In genomic region chr14:68292467-68293334, GRCh38 we compare ENCODE assay signal across 14 cellular contexts.
DNase-seq lines count a peak whose midpoint lies in the region; FAIRE-seq and TF ChIP-seq lines count a peak whose summit lies in the region.
"Had no signal": no experiment of that assay in that cellular context is flagged by ENCODE, and none has a peak within 500 bp of the region (broad histone marks: within the 10 kb centered on the region; RNA-seq: fewer than 3 reads in every experiment).

No MANE protein-coding gene starts in this region.

- POLR2A ChIA-PET in endothelial cell of umbilical vein (lab: Charles Lee): no interaction called here

- H3K4me2 ChIP-seq in endothelial cell of umbilical vein (ENCODE audit: insufficient read depth, low read length): peak overlapping the region; percentile 58

- H3K27me3 ChIP-seq in Peyer's patch (no peaks in the 10 kb centered on the region), endothelial cell of umbilical vein (ENCODE audit: control insufficient read depth in 2 of 2, insufficient read depth in 2 of 2, low read length in 2 of 2) (no peaks in the 10 kb centered on the region), rectal smooth muscle tissue (ENCODE audit: control insufficient read depth, insufficient read depth, low read length) (no peaks in the 10 kb centered on the region)
- H3K27me3 ChIP-seq: foreskin keratinocyte, SJSA1 had no signal

- H3K4me3 ChIP-seq in Peyer's patch (no peak overlapping the region), endothelial cell of umbilical vein (replicated peaks in 1 of 3; ENCODE audit: insufficient read depth in 1 of 3, low read depth in 1 of 3, low read length in 3 of 3) (no peak overlapping the region), rectal smooth muscle tissue (ENCODE audit: low read length) (peak overlapping the region; percentile 47)
- H3K4me3 ChIP-seq: SJSA1 had no signal

- H3K9me3 ChIP-seq in Peyer's patch: no peaks in the 10 kb centered on the region
- no peaks in the 10 kb centered on the region for H3K9me3 ChIP-seq in endothelial cell of umbilical vein (replicated peaks; ENCODE audit: control insufficient read depth, insufficient read depth, low read length)
- H3K9me3 ChIP-seq: SJSA1 had no signal

- intact Hi-C loops in endothelial cell of umbilical vein (cut with micrococcal nuclease): no loop called here

- peak overlapping the region; percentile 44 for H2AFZ ChIP-seq in endothelial cell of umbilical vein (ENCODE audit: low read depth, low read length)

- dilution Hi-C loops in endothelial cell of umbilical vein (cut with MboI; ENCODE audit: extremely low pct_ligation_motif_present, low sequenced_read_pairs): no loop called here

- CTCF ChIA-PET in endothelial cell of umbilical vein (lab: Charles Lee): no interaction called here

- H3K36me3 ChIP-seq in Peyer's patch: no peaks in the 10 kb centered on the region
- H3K36me3 ChIP-seq in endothelial cell of umbilical vein (ENCODE audit: control insufficient read depth in 2 of 2, extremely low read depth in 1 of 2, insufficient read depth in 2 of 2, low read length in 2 of 2): no peaks in the 10 kb centered on the region
- no peaks in the 10 kb centered on the region for H3K36me3 ChIP-seq in rectal smooth muscle tissue (ENCODE audit: control insufficient read depth, insufficient read depth, low read length)
- H3K36me3 ChIP-seq: SJSA1 had no signal

- H3K27ac ChIP-seq in Peyer's patch (peak overlapping the region; percentile 29 to 67 (median 36)), endothelial cell of umbilical vein (ENCODE audit: insufficient read depth, low read depth, low read length) (no peak overlapping the region), rectal smooth muscle tissue (ENCODE audit: low read depth, low read length) (peak overlapping the region; percentile 41)
- H3K27ac ChIP-seq: foreskin keratinocyte, SJSA1 had no signal

- H4K20me1 ChIP-seq in endothelial cell of umbilical vein (replicated peaks; ENCODE audit: control insufficient read depth, extremely low read depth, insufficient read depth, low read length): no peaks in the 10 kb centered on the region

- FAIRE-seq in GM19239 (lab: Jason Lieb, UNC) (peak; percentile 76), endothelial cell of umbilical vein (lab: Jason Lieb, UNC) (no peak), frontal cortex (lab: Jason Lieb, UNC) (no peak)
- FAIRE-seq: bronchial epithelial cell had no signal

- H3K79me2 ChIP-seq in endothelial cell of umbilical vein (ENCODE audit: control insufficient read depth, insufficient read depth, low read length): no peaks in the 10 kb centered on the region

- no TSS peak for BruUV-seq in endothelial cell of umbilical vein (replicated peaks; lab: Mats Ljungman, UMichigan)

- TF ChIP-seq CTCF in Peyer's patch (IDR thresholded peaks at IDR 0.05) (peak in 3 of 6 experiments; percentile 37 to 45 (median 40)), endothelial cell of umbilical vein (IDR thresholded peaks at IDR 0.05; ENCODE audit: extremely low read depth in 1 of 2, insufficient read depth in 1 of 2, low read depth in 1 of 2, low read length in 2 of 2) (no peak)

- H3K9ac ChIP-seq in endothelial cell of umbilical vein (replicated peaks; ENCODE audit: extremely low read depth, insufficient read depth, low read length) (no peak overlapping the region), rectal smooth muscle tissue (ENCODE audit: low read length) (no peak overlapping the region)

- TF ChIP-seq POLR2A in Peyer's patch (IDR thresholded peaks at IDR 0.05) (no peak), endothelial cell of umbilical vein (IDR thresholded peaks at IDR 0.05; ENCODE audit: low read depth, low read length) (no peak)

- H3K4me1 ChIP-seq in Peyer's patch: peaks cover 0 to 45% (median 14%) of the 10 kb centered on the region in 4 donors
- peaks cover 13% of the 10 kb centered on the region for H3K4me1 ChIP-seq in endothelial cell of umbilical vein (ENCODE audit: control insufficient read depth, extremely low read depth, insufficient read depth, low read length)
- H3K4me1 ChIP-seq in rectal smooth muscle tissue (ENCODE audit: control insufficient read depth, insufficient read depth, low read length): peaks cover 12% of the 10 kb centered on the region
- H3K4me1 ChIP-seq: SJSA1 had no signal

- no peaks in the 10 kb centered on the region for H3K9me1 ChIP-seq in endothelial cell of umbilical vein (replicated peaks; ENCODE audit: control insufficient read depth, extremely low read depth, insufficient read depth, low read length)

- DNase-seq in GM19239 (ENCODE audit: insufficient read length, low spot score) (no peak), Peyer's patch (peak in 1 of 3 donors; percentile 59), endothelial cell of umbilical vein (ENCODE audit: low read depth, low spot score) (no peak), AG20443 (ENCODE audit: low spot score) (no peak), UCSD-AML1 (lab: John Stamatoyannopoulos, UW; ENCODE audit: unreplicated experiment) (no peak), frontal cortex (ENCODE audit: low spot score in 2 of 2) (no peak), hippocampal formation (lab: John Stamatoyannopoulos, UW) (no peak)
- DNase-seq: foreskin keratinocyte, KBM-7, NCI-H446, retina had no signal

TF ChIP-seq in endothelial cell of umbilical vein, 7 proteins besides CTCF, POLR2A, EP300 and RAD21:
- TF ChIP-seq EZH2 (IDR thresholded peaks at IDR 0.05; ENCODE audit: borderline replicate concordance, low read depth, low read length, severe bottlenecking) (no peak), FOS (IDR thresholded peaks at IDR 0.05; ENCODE audit: borderline replicate concordance, insufficient read depth, low read length) (no peak), MYC (IDR thresholded peaks at IDR 0.05; ENCODE audit: low read depth, low read length) (no peak), POLR2AphosphoS5 (IDR thresholded peaks at IDR 0.05; ENCODE audit: insufficient read depth, low read depth, low read length) (no peak), GATA2 (IDR thresholded peaks at IDR 0.05; ENCODE audit: insufficient read depth, insufficient read length, low read depth, low read length) (no peak), MAX (IDR thresholded peaks at IDR 0.05; ENCODE audit: insufficient read depth, insufficient read length) (no peak), JUN (IDR thresholded peaks at IDR 0.05; ENCODE audit: borderline replicate concordance, insufficient read depth, insufficient read length, low read depth) (no peak)
